ENCODE assay signal across 9 cellular contexts in genomic region chr1:224116131-224116530, GRCh38. TPM values are rescaled to one million over a fixed set of nuclear protein-coding genes. Genes with fewer than 3 reads are reported as not detected.
A peak's percentile ranks its signal among the peaks of the same experiment; 100 is the strongest.
DNase-seq lines count a peak whose midpoint lies in the region; ATAC-seq and TF ChIP-seq lines count a peak whose summit lies in the region.
"Had no signal": no experiment of that assay in that cellular context is flagged by ENCODE, and none has a peak within 500 bp of the region (broad histone marks: within the 10 kb centered on the region; RNA-seq: fewer than 3 reads in every experiment).

No MANE protein-coding gene starts in this region.

- TF ChIP-seq POLR2A in sigmoid colon (IDR thresholded peaks at IDR 0.05): no peak

- no peaks in the 10 kb centered on the region for H3K9me3 Mint-ChIP-seq in activated T-cell treated with anti-CD3 and anti-CD28 coated beads, Interleukin-2, amount 50 U/mL, for 4 hours
- no peaks in the 10 kb centered on the region for H3K9me3 Mint-ChIP-seq in activated T-helper 1 cell treated with anti-CD3 and anti-CD28 coated beads, Interleukin-12 subunit alpha, Interleukin-12 subunit beta, Interleukin-2, Interleukin-4 antibody, amounts not matched to agents 30 ng/mL and 10 ng/mL and 1 ng/mL, durations not matched to agents 14 hours and 24 hours and 36 hours
- H3K9me3 Mint-ChIP-seq: dendritic cell treated with granulocyte-macrophage colony-stimulating factor and Interleukin-4, amounts not matched to agents 40 ng/mL and 50 ng/mL, for 4 days had no signal

- H3K27ac ChIP-seq in right cardiac atrium (ENCODE audit: low read length) (no peak overlapping the region), sigmoid colon (peak overlapping the region in 1 of 4 donors; percentile 9)

- H3K4me1 Mint-ChIP-seq in activated T-cell treated with anti-CD3 and anti-CD28 coated beads, Interleukin-2, amount 50 U/mL, for 4 hours (ENCODE audit: low read depth): peaks cover 37% of the 10 kb centered on the region
- peaks cover 37% of the 10 kb centered on the region for H3K4me1 Mint-ChIP-seq in activated T-helper 1 cell treated with anti-CD3 and anti-CD28 coated beads, Interleukin-12 subunit alpha, Interleukin-12 subunit beta, Interleukin-2, Interleukin-4 antibody, amounts not matched to agents 30 ng/mL and 10 ng/mL and 1 ng/mL, durations not matched to agents 14 hours and 24 hours and 36 hours (ENCODE audit: low read depth)

- H3K27me3 Mint-ChIP-seq in activated T-cell treated with anti-CD3 and anti-CD28 coated beads, Interleukin-2, amount 50 U/mL, for 4 hours (ENCODE audit: low read depth): no peaks in the 10 kb centered on the region
- H3K27me3 Mint-ChIP-seq in activated T-helper 1 cell treated with anti-CD3 and anti-CD28 coated beads, Interleukin-12 subunit alpha, Interleukin-12 subunit beta, Interleukin-2, Interleukin-4 antibody, amounts not matched to agents 30 ng/mL and 10 ng/mL and 1 ng/mL, durations not matched to agents 14 hours and 24 hours and 36 hours (ENCODE audit: insufficient read depth): peaks cover 5% of the 10 kb centered on the region
- H3K27me3 Mint-ChIP-seq: dendritic cell treated with granulocyte-macrophage colony-stimulating factor and Interleukin-4, amounts not matched to agents 40 ng/mL and 50 ng/mL, for 4 days had no signal

- H3K4me3 Mint-ChIP-seq in activated T-cell treated with anti-CD3 and anti-CD28 coated beads, Interleukin-2, amount 50 U/mL, for 4 hours: peak overlapping the region; percentile 72
- H3K4me3 Mint-ChIP-seq in activated T-helper 1 cell treated with anti-CD3 and anti-CD28 coated beads, Interleukin-12 subunit alpha, Interleukin-12 subunit beta, Interleukin-2, Interleukin-4 antibody, amounts not matched to agents 30 ng/mL and 10 ng/mL and 1 ng/mL, durations not matched to agents 14 hours and 24 hours and 36 hours: peak overlapping the region; percentile 76
- H3K4me3 Mint-ChIP-seq: dendritic cell treated with granulocyte-macrophage colony-stimulating factor and Interleukin-4, amounts not matched to agents 40 ng/mL and 50 ng/mL, for 4 days had no signal

- H3K27ac Mint-ChIP-seq in activated T-helper 1 cell treated with anti-CD3 and anti-CD28 coated beads, Interleukin-12 subunit alpha, Interleukin-12 subunit beta, Interleukin-2, Interleukin-4 antibody, amounts not matched to agents 30 ng/mL and 10 ng/mL and 1 ng/mL, durations not matched to agents 14 hours and 24 hours and 36 hours: peak overlapping the region; percentile 43
- H3K27ac Mint-ChIP-seq: dendritic cell treated with granulocyte-macrophage colony-stimulating factor and Interleukin-4, amounts not matched to agents 40 ng/mL and 50 ng/mL, for 4 days had no signal

- peak overlapping the region; percentile 17 for H3K4me3 ChIP-seq in right cardiac atrium (ENCODE audit: low read length)
- no peak overlapping the region for H3K4me3 ChIP-seq in sigmoid colon

- H3K36me3 Mint-ChIP-seq in activated T-cell treated with anti-CD3 and anti-CD28 coated beads, Interleukin-2, amount 50 U/mL, for 4 hours (ENCODE audit: insufficient read depth): peaks cover 13% of the 10 kb centered on the region
- peaks cover 12% of the 10 kb centered on the region for H3K36me3 Mint-ChIP-seq in activated T-helper 1 cell treated with anti-CD3 and anti-CD28 coated beads, Interleukin-12 subunit alpha, Interleukin-12 subunit beta, Interleukin-2, Interleukin-4 antibody, amounts not matched to agents 30 ng/mL and 10 ng/mL and 1 ng/mL, durations not matched to agents 14 hours and 24 hours and 36 hours (ENCODE audit: low read depth)

- TF ChIP-seq EP300 in sigmoid colon (IDR thresholded peaks at IDR 0.05): no peak

- no peaks in the 10 kb centered on the region for H3K9me3 ChIP-seq in right cardiac atrium (ENCODE audit: control insufficient read depth, low read length)
- H3K9me3 ChIP-seq in sigmoid colon: no peaks in the 10 kb centered on the region

- intact Hi-C loops in activated T-helper 1 cell treated with anti-CD3 and anti-CD28 coated beads, Interleukin-12 subunit alpha, Interleukin-12 subunit beta, Interleukin-2, Interleukin-4 antibody, amounts not matched to agents 30 ng/mL and 10 ng/mL and 1 ng/mL, durations not matched to agents 14 hours and 24 hours and 36 hours (cut with micrococcal nuclease): loop anchor here (1.0 to 10.0 kb wide), 4 partner anchors 149 to 391 kb away; no protein-coding TSS in a partner anchor
- intact Hi-C loops in right cardiac atrium (cut with DNase I): loop anchor here in 3 of 4 donors (2.0 to 10.0 kb wide), 4 partner anchors 216 to 343 kb away; partner anchors contain the start of gene NVL (in 2 of the 3)
- intact Hi-C loops in sigmoid colon (cut with DNase I): loop anchor here (1.0 kb wide), 1 partner anchor 217 kb away; no protein-coding TSS in a partner anchor

- ATAC-seq in activated T-cell treated with anti-CD3 and anti-CD28 coated beads, Interleukin-2, amount 50 U/mL, for 4 hours: no peak
- peak; percentile 33 for ATAC-seq in HG02981 (IDR thresholded peaks at IDR 0.05; ENCODE audit: unreplicated experiment)
- ATAC-seq in right cardiac atrium: no peak
- no peak for ATAC-seq in HG03139 (IDR thresholded peaks at IDR 0.05; ENCODE audit: unreplicated experiment)

- peaks cover 0 to 5% (median 0%) of the 10 kb centered on the region in 4 donors for H3K36me3 ChIP-seq in sigmoid colon

- H3K4me1 ChIP-seq in right cardiac atrium (ENCODE audit: control insufficient read depth, insufficient read depth, low read length) (no peaks in the 10 kb centered on the region), sigmoid colon (peaks cover 0 to 33% (median 29%) of the 10 kb centered on the region in 4 donors)

- no peak for DNase-seq in activated T-cell treated with anti-CD3 and anti-CD28 coated beads, Interleukin-2, amount 50 U/mL, for 4 hours
- no peak for DNase-seq in activated T-cell treated with anti-CD3 and anti-CD28 coated beads, Interleukin-2, amount 50 U/mL, for 48 hours
- DNase-seq in NCI-H2196 treated with DMSO at 0.1 percent for 48 hours (lab: John Stamatoyannopoulos, UW; ENCODE audit: unreplicated experiment) (peak; percentile 79), right cardiac atrium (no peak), sigmoid colon (no peak)
- DNase-seq in activated T-helper 1 cell treated with anti-CD3 and anti-CD28 coated beads, Interleukin-12 subunit alpha, Interleukin-12 subunit beta, Interleukin-2, Interleukin-4 antibody, amounts not matched to agents 30 ng/mL and 10 ng/mL and 1 ng/mL, durations not matched to agents 14 hours and 24 hours and 36 hours (ENCODE audit: low spot score): no peak

- H3K27me3 ChIP-seq in right cardiac atrium (ENCODE audit: control insufficient read depth, insufficient read depth) (no peaks in the 10 kb centered on the region), sigmoid colon (peaks cover 0 to 1% (median 0%) of the 10 kb centered on the region in 3 donors)

- TF ChIP-seq CTCF in sigmoid colon (IDR thresholded peaks at IDR 0.05): peak in 3 of 4 experiments; percentile 33 to 54 (median 45)

- 16% methylated on average over 4 of the region's 4 CpGs for WGBS in right cardiac atrium
- WGBS in sigmoid colon, 2 donors: 11 to 22% methylated on average over 4 of the region's 4 CpGs

RNA-seq across cellular contexts. Expression of gene FBXO28, which starts 2.2 kb away (rescaled TPM):
- 10 to 100 TPM; 33.1 to 34.1 (median 33.3) TPM for total RNA-seq in activated T-cell treated with anti-CD3 and anti-CD28 coated beads, Interleukin-2, amount 50 U/mL, for 4 hours
- 29.3 and 32.2 TPM in 2 replicates for total RNA-seq in activated T-helper 1 cell treated with anti-CD3 and anti-CD28 coated beads, Interleukin-12 subunit alpha, Interleukin-12 subunit beta, Interleukin-2, Interleukin-4 antibody, amounts not matched to agents 30 ng/mL and 10 ng/mL and 1 ng/mL, durations not matched to agents 14 hours and 24 hours and 36 hours
- total RNA-seq in right cardiac atrium (10 to 100 TPM; 16.6 to 19.9 (median 19.4) TPM), sigmoid colon (10 to 100 TPM; 21.9 to 32.7 (median 26.2) TPM)
- polyA plus RNA-seq in right cardiac atrium (7.7 TPM), sigmoid colon (10 to 100 TPM; 10.2 to 13.4 (median 12.2) TPM)
